In genomic region chr22:20076627-20077172, GRCh38 we compare ENCODE assay signal across 1 cellular context.
TF ChIP-seq lines count a peak whose summit lies in the region.

No MANE protein-coding gene starts in this region.

TF ChIP-seq in K562, 482 proteins besides CTCF, POLR2A, EP300 and RAD21 (continued from another document and continues in another):
- TF ChIP-seq PATZ1 (CRISPR knock-in tag; IDR thresholded peaks at IDR 0.05; ENCODE audit: borderline replicate concordance) (no peak), FOXA3 (CRISPR knock-in tag; conservative IDR thresholded peaks at IDR 0.05 in 1 of 2, IDR thresholded peaks at IDR 0.05 in 1 of 2) (no peak), MIER1 (IDR thresholded peaks at IDR 0.05; ENCODE audit: low read depth) (no peak), HNRNPL (IDR thresholded peaks at IDR 0.05; ENCODE audit: low read depth, low read length) (peak; percentile 53; the same call in 1 of the 2 replicates), ZC3H4 (CRISPR knock-in tag; IDR thresholded peaks at IDR 0.05; ENCODE audit: borderline replicate concordance) (no peak), TCF3 (CRISPR knock-in tag; IDR thresholded peaks at IDR 0.05) (no peak), ZNF655 (CRISPR knock-in tag; IDR thresholded peaks at IDR 0.05) (no peak), MYBL2 (IDR thresholded peaks at IDR 0.05; ENCODE audit: low read depth) (no peak), MYBL2 (CRISPR knock-in tag; IDR thresholded peaks at IDR 0.05; ENCODE audit: borderline replicate concordance) (no peak), SIN3A (IDR thresholded peaks at IDR 0.05; ENCODE audit: borderline replicate concordance in 2 of 2, control insufficient read depth in 1 of 2, low read depth in 2 of 2, low read length in 2 of 2) (no peak), ARID1B (IDR thresholded peaks at IDR 0.05) (no peak), BRCA1 (IDR thresholded peaks at IDR 0.05) (no peak), BRCA1 (CRISPR knock-in tag; IDR thresholded peaks at IDR 0.05) (no peak), AFF4 (CRISPR knock-in tag; IDR thresholded peaks at IDR 0.05) (no peak), CXXC5 (CRISPR knock-in tag; IDR thresholded peaks at IDR 0.05) (no peak; the same call in 1 of the 2 replicates), TCF7 (IDR thresholded peaks at IDR 0.05; ENCODE audit: borderline replicate concordance) (no peak), NONO (IDR thresholded peaks at IDR 0.05; ENCODE audit: low read depth in 2 of 2, low read length in 1 of 2) (no peak), SMARCE1 (IDR thresholded peaks at IDR 0.05) (no peak), ETV5 (CRISPR knock-in tag; IDR thresholded peaks at IDR 0.05; ENCODE audit: low read depth) (no peak), RBM39 (optimal IDR thresholded peaks at IDR 0.05; ENCODE audit: low read depth, low read length) (peak; percentile 65), PBX2 (CRISPR knock-in tag; IDR thresholded peaks at IDR 0.05; ENCODE audit: low read depth) (no peak), PBX2 (tag; conservative IDR thresholded peaks at IDR 0.05; ENCODE audit: low read depth) (no peak), BACH1 (tag; IDR thresholded peaks at IDR 0.05) (no peak), HINFP (tag; conservative IDR thresholded peaks at IDR 0.05; ENCODE audit: low read depth) (no peak), SREBF2 (CRISPR knock-in tag; IDR thresholded peaks at IDR 0.05) (no peak), CHD2 (IDR thresholded peaks at IDR 0.05; ENCODE audit: low read depth, low read length) (no peak), TGIF2 (CRISPR knock-in tag; IDR thresholded peaks at IDR 0.05) (no peak), ARID3A (IDR thresholded peaks at IDR 0.05; ENCODE audit: borderline replicate concordance, low read depth, low read length) (peak; percentile 92), IFI16 (CRISPR knock-in tag; IDR thresholded peaks at IDR 0.05) (peak; percentile 52; the same call in 1 of the 2 replicates), ZNF347 (CRISPR knock-in tag; IDR thresholded peaks at IDR 0.05; ENCODE audit: low read depth) (no peak), POLR3G (IDR thresholded peaks at IDR 0.05; ENCODE audit: extremely low read depth, insufficient read length, insufficient replicate concordance) (no peak), SOX6 (IDR thresholded peaks at IDR 0.05) (no peak), CLOCK (CRISPR knock-in tag; IDR thresholded peaks at IDR 0.05; ENCODE audit: borderline replicate concordance) (no peak), CHD4 (IDR thresholded peaks at IDR 0.05; ENCODE audit: insufficient read depth, insufficient replicate concordance, low read depth, low read length, poor library complexity, severe bottlenecking) (no peak), ZFPM2 (CRISPR knock-in tag; IDR thresholded peaks at IDR 0.05) (no peak), KDM2B (CRISPR knock-in tag; IDR thresholded peaks at IDR 0.05) (no peak), ZFX (CRISPR knock-in tag; IDR thresholded peaks at IDR 0.05) (no peak), PHB2 (IDR thresholded peaks at IDR 0.05; ENCODE audit: low read depth) (no peak), ZNF384 (IDR thresholded peaks at IDR 0.05; ENCODE audit: low read depth, low read length) (0 out of 2 replicates have a peak, but pooled peaks have one; percentile 13), ZNF316 (IDR thresholded peaks at IDR 0.05) (no peak), EGR1 (conservative IDR thresholded peaks at IDR 0.05) (no peak), IRF2 (CRISPR knock-in tag; IDR thresholded peaks at IDR 0.05) (no peak), CREB5 (CRISPR knock-in tag; IDR thresholded peaks at IDR 0.05) (no peak), MEIS2 (IDR thresholded peaks at IDR 0.05; ENCODE audit: partially characterized antibody) (no peak), ZNF75A (CRISPR knock-in tag; IDR thresholded peaks at IDR 0.05) (no peak), TFAM (CRISPR knock-in tag; conservative IDR thresholded peaks at IDR 0.05) (no peak), SMARCB1 (IDR thresholded peaks at IDR 0.05; ENCODE audit: insufficient read length, low read depth) (peak; percentile 50), CBFA2T2 (conservative IDR thresholded peaks at IDR 0.05) (no peak), BRD9 (IDR thresholded peaks at IDR 0.05; ENCODE audit: low read depth, partially characterized antibody) (no peak), CCAR2 (IDR thresholded peaks at IDR 0.05; ENCODE audit: low read depth, low read length) (0 out of 2 replicates have a peak, but pooled peaks have one; percentile 40), ZNF174 (CRISPR knock-in tag; IDR thresholded peaks at IDR 0.05) (no peak), SMAD3 (CRISPR knock-in tag; conservative IDR thresholded peaks at IDR 0.05) (no peak)
